Comparison of ENCODE assay signal across 8 cellular contexts in the genomic region with DNA sequence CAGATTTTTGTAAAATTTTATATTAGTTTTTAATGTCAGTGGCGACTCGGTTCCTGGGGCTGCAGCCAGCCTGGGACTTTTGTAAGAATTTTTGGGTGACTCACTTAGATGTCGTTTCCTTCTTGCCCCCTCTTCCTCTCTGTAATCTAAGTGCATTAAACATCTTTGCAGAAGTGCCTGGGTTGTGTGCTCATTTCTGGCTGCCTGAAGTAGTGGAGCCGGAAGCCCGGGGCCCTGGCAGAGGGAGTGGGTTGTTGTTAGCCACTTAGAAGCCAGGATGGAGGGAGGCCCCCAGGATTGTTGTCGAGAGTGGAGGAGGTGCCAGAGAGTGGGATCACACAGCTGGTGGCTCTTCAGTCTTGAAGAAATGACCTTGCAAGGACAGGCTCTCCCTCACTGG. TPM values are rescaled to one million over a fixed set of nuclear protein-coding genes. Genes with fewer than 3 reads are reported as not detected.
DNase-seq lines count a peak whose midpoint lies in the region; ATAC-seq and TF ChIP-seq lines count a peak whose summit lies in the region.

No MANE protein-coding gene starts in this region.

- peak overlapping the region; percentile 22 for H3K27ac ChIP-seq in angular gyrus (ENCODE audit: low read depth, low read length)
- H3K27ac ChIP-seq in left lung, result peak overlapping the region; percentile 79 to 92
- H3K27ac ChIP-seq in tibial nerve, result peak overlapping the region; percentile 30 to 95 (median 74)

- no peaks in the 10 kb centered on the region for H3K9me3 ChIP-seq in left lung
- no peaks in the 10 kb centered on the region for H3K9me3 ChIP-seq in tibial nerve

- H3K4me3 ChIP-seq in left lung, result no peak overlapping the region
- H3K4me3 ChIP-seq in tibial nerve, result no peak overlapping the region

- no peak for TF ChIP-seq POLR2A in tibial nerve (IDR thresholded peaks at IDR 0.05)

- no peaks in the 10 kb centered on the region for H3K36me3 Mint-ChIP-seq in activated CD4-positive, alpha-beta T cell treated with anti-CD3 and anti-CD28 coated beads, Interleukin-2, amount 10 ng/mL, durations not matched to agents 24 days and 14 days (ENCODE audit: low read depth)

- WGBS in tibial nerve, 2 donors, result 2 to 17% methylated on average over 6 of the region's 6 CpGs

- no peak for TF ChIP-seq CTCF in left lung (IDR thresholded peaks at IDR 0.05)
- no peak for TF ChIP-seq CTCF in tibial nerve (IDR thresholded peaks at IDR 0.05)

- intact Hi-C loops in activated CD4-positive, alpha-beta T cell treated with anti-CD3 and anti-CD28 coated beads, Interleukin-2, amount 10 ng/mL, durations not matched to agents 24 days and 14 days (cut with micrococcal nuclease), result no loop called here
- intact Hi-C loops in left lung (cut with DNase I), result no loop called here

- no peaks in the 10 kb centered on the region for H3K9me3 Mint-ChIP-seq in activated CD4-positive, alpha-beta T cell treated with anti-CD3 and anti-CD28 coated beads, Interleukin-2, amount 10 ng/mL, durations not matched to agents 24 days and 14 days

- H3K27me3 ChIP-seq in left lung (no peaks in the 10 kb centered on the region), tibial nerve (no peaks in the 10 kb centered on the region)

- ATAC-seq in left lung, result peak; percentile 55

- H3K4me1 Mint-ChIP-seq in activated CD4-positive, alpha-beta T cell treated with anti-CD3 and anti-CD28 coated beads, Interleukin-2, amount 10 ng/mL, durations not matched to agents 24 days and 14 days, result peaks cover 42% of the 10 kb centered on the region

- H3K27ac Mint-ChIP-seq in activated CD4-positive, alpha-beta T cell treated with anti-CD3 and anti-CD28 coated beads, Interleukin-2, amount 10 ng/mL, durations not matched to agents 24 days and 14 days, result peak overlapping the region; percentile 87

- peak; percentile 74 for DNase-seq in activated CD4-positive, alpha-beta T cell treated with anti-CD3 and anti-CD28 coated beads, Interleukin-2, amount 10 ng/mL, durations not matched to agents 24 days and 14 days
- no peak for DNase-seq in activated CD4-positive, alpha-beta T cell treated with anti-CD3 and anti-CD28 coated beads for 1 hour
- peak; percentile 75 to 88 for DNase-seq in left lung
- DNase-seq in tibial nerve (ENCODE audit: low spot score in 2 of 2), result no peak
- no peak for DNase-seq in HuH-7 (ENCODE audit: low spot score)
- DNase-seq in nucleus accumbens (lab: John Stamatoyannopoulos, UW), result no peak
- no peak for DNase-seq in NCI-H1048 (lab: John Stamatoyannopoulos, UW)

- no peaks in the 10 kb centered on the region for H3K27me3 Mint-ChIP-seq in activated CD4-positive, alpha-beta T cell treated with anti-CD3 and anti-CD28 coated beads, Interleukin-2, amount 10 ng/mL, durations not matched to agents 24 days and 14 days

- H3K36me3 ChIP-seq in left lung, result peaks cover 0 to 12% of the 10 kb centered on the region in 2 donors
- peaks cover 0 to 16% (median 0%) of the 10 kb centered on the region in 3 donors for H3K36me3 ChIP-seq in tibial nerve

- TF ChIP-seq EP300 in tibial nerve (IDR thresholded peaks at IDR 0.05), result no peak

- H3K4me1 ChIP-seq in left lung (peaks cover 38 to 70% of the 10 kb centered on the region in 2 donors), tibial nerve (peaks cover 3 to 74% (median 50%) of the 10 kb centered on the region in 4 donors)

- H3K4me3 Mint-ChIP-seq in activated CD4-positive, alpha-beta T cell treated with anti-CD3 and anti-CD28 coated beads, Interleukin-2, amount 10 ng/mL, durations not matched to agents 24 days and 14 days, result peak overlapping the region; percentile 65

RNA-seq across cellular contexts. Expression of a gene that starts 11.0 kb away (rescaled TPM):
- total RNA-seq in activated CD4-positive, alpha-beta T cell treated with anti-CD3 and anti-CD28 coated beads, Interleukin-2, amount 10 ng/mL, durations not matched to agents 24 days and 14 days, result 85.5 and 85.7 TPM in 2 replicates
- total RNA-seq in left lung, result 100 to 1,000 TPM; 123 to 180 TPM
- total RNA-seq in tibial nerve, result 100 to 1,000 TPM; 156 to 206 (median 157) TPM

Comparison
In these comparisons a context has a peak if more than half of its experiments do, and no peak if none do; other contexts are left out.
1. DNase-seq: peak in activated CD4-positive, alpha-beta T cell treated with anti-CD3 and anti-CD28 coated beads, Interleukin-2, amount 10 ng/mL, durations not matched to agents 24 days and 14 days (single experiment) and left lung (2 of 2); none in activated CD4-positive, alpha-beta T cell treated with anti-CD3 and anti-CD28 coated beads for 1 hour (single experiment), tibial nerve (0 of 2), HuH-7 (single experiment), nucleus accumbens (0 of 56) and NCI-H1048 (single experiment).
2. H3K27ac ChIP-seq: peak in every context shown above with its lines; median percentile 86 in left lung; 74 in tibial nerve; 22 in angular gyrus.